ENCODE assay signal across 1 cellular context in genomic region chr19:15680923-15681322, GRCh38.
TF ChIP-seq lines count a peak whose summit lies in the region.

No MANE protein-coding gene starts in this region.

TF ChIP-seq in HepG2, 621 proteins besides CTCF, POLR2A, EP300 and RAD21 (continued from another document and continues in another):
- peak; percentile 10; the same call in 1 of the 2 replicates for TF ChIP-seq PATZ1 (CRISPR knock-in tag; IDR thresholded peaks at IDR 0.05)
- TF ChIP-seq ZBTB37 (CRISPR knock-in tag; IDR thresholded peaks at IDR 0.05): no peak
- TF ChIP-seq THRA (CRISPR knock-in tag; IDR thresholded peaks at IDR 0.05; ENCODE audit: borderline replicate concordance): peak; percentile 40; the same call in 1 of the 2 replicates
- no peak for TF ChIP-seq AGO2 (optimal IDR thresholded peaks at IDR 0.05; ENCODE audit: low read depth, low read length)
- TF ChIP-seq ZC3H4 (CRISPR knock-in tag; IDR thresholded peaks at IDR 0.05; ENCODE audit: borderline replicate concordance): no peak
- TF ChIP-seq CERS6 (CRISPR knock-in tag; IDR thresholded peaks at IDR 0.05): no peak
- TF ChIP-seq ADNP (CRISPR knock-in tag; IDR thresholded peaks at IDR 0.05): no peak
- no peak for TF ChIP-seq TOPORS (CRISPR knock-in tag; IDR thresholded peaks at IDR 0.05)
- TF ChIP-seq TGIF2 (CRISPR knock-in tag; IDR thresholded peaks at IDR 0.05): 0 out of 2 replicates have a peak, but pooled peaks have one; percentile 29
- no peak for TF ChIP-seq ZNF7 (CRISPR knock-in tag; IDR thresholded peaks at IDR 0.05)
- no peak for TF ChIP-seq ZSCAN22 (CRISPR knock-in tag; IDR thresholded peaks at IDR 0.05)
- 0 out of 2 replicates have a peak, but pooled peaks have one; percentile 44 for TF ChIP-seq ZBTB8A (CRISPR knock-in tag; IDR thresholded peaks at IDR 0.05; ENCODE audit: borderline replicate concordance, low read depth)
- TF ChIP-seq NFIC (IDR thresholded peaks at IDR 0.05; ENCODE audit: low read length): peak; percentile 47; the same call in 1 of the 2 replicates
- no peak; the same call in 1 of the 2 replicates for TF ChIP-seq FOXO1 (CRISPR knock-in tag; IDR thresholded peaks at IDR 0.05)
- 0 out of 2 replicates have a peak, but pooled peaks have one; percentile 18 for TF ChIP-seq GFI1 (CRISPR knock-in tag; IDR thresholded peaks at IDR 0.05; ENCODE audit: borderline replicate concordance)
- no peak for TF ChIP-seq ZNF431 (CRISPR knock-in tag; IDR thresholded peaks at IDR 0.05; ENCODE audit: borderline replicate concordance, low read depth)
- TF ChIP-seq LCORL (IDR thresholded peaks at IDR 0.05): no peak
- TF ChIP-seq LCORL (CRISPR knock-in tag; IDR thresholded peaks at IDR 0.05): peak; percentile 79
- no peak for TF ChIP-seq ZNF552 (CRISPR knock-in tag; IDR thresholded peaks at IDR 0.05; ENCODE audit: borderline replicate concordance)
- peak; percentile 31; the same call in 1 of the 2 replicates for TF ChIP-seq NR2F6 (IDR thresholded peaks at IDR 0.05)
- TF ChIP-seq NR2F6 (CRISPR knock-in tag; IDR thresholded peaks at IDR 0.05): no peak
- TF ChIP-seq FOSL2 (CRISPR knock-in tag; IDR thresholded peaks at IDR 0.05): peak; percentile 51; the same call in 1 of the 2 replicates
- TF ChIP-seq MXI1 (IDR thresholded peaks at IDR 0.05; ENCODE audit: borderline replicate concordance, low read depth, low read length): peak; percentile 36; the same call in 1 of the 3 replicates
- TF ChIP-seq MXD4 (CRISPR knock-in tag; IDR thresholded peaks at IDR 0.05): no peak
- TF ChIP-seq ZKSCAN8 (CRISPR knock-in tag; IDR thresholded peaks at IDR 0.05; ENCODE audit: borderline replicate concordance): 0 out of 2 replicates have a peak, but pooled peaks have one; percentile 31
- TF ChIP-seq ATF7 (IDR thresholded peaks at IDR 0.05): peak; percentile 93
- peak; percentile 70; the same call in 1 of the 2 replicates for TF ChIP-seq ATF7 (CRISPR knock-in tag; IDR thresholded peaks at IDR 0.05)
- peak; percentile 52; the same call in 1 of the 2 replicates for TF ChIP-seq TBX2 (CRISPR knock-in tag; IDR thresholded peaks at IDR 0.05; ENCODE audit: borderline replicate concordance)
- peak; percentile 78 for TF ChIP-seq ARID5B (CRISPR knock-in tag; IDR thresholded peaks at IDR 0.05)
- TF ChIP-seq ATF2 (CRISPR knock-in tag; IDR thresholded peaks at IDR 0.05): peak; percentile 93
- no peak for TF ChIP-seq PRDM4 (CRISPR knock-in tag; IDR thresholded peaks at IDR 0.05; ENCODE audit: borderline replicate concordance)
- TF ChIP-seq ZBTB14 (CRISPR knock-in tag; IDR thresholded peaks at IDR 0.05): no peak
- TF ChIP-seq ZNF619 (CRISPR knock-in tag; IDR thresholded peaks at IDR 0.05): no peak
- TF ChIP-seq FIP1L1 (IDR thresholded peaks at IDR 0.05; ENCODE audit: borderline replicate concordance, insufficient read depth, low read depth, low read length): no peak
- TF ChIP-seq HMG20B (CRISPR knock-in tag; conservative IDR thresholded peaks at IDR 0.05): no peak
- peak; percentile 79 for TF ChIP-seq SKI (IDR thresholded peaks at IDR 0.05; ENCODE audit: partially characterized antibody)
- 0 out of 2 replicates have a peak, but pooled peaks have one; percentile 31 for TF ChIP-seq CREB1 (IDR thresholded peaks at IDR 0.05)
- TF ChIP-seq CREB1 (CRISPR knock-in tag; IDR thresholded peaks at IDR 0.05): peak; percentile 57; the same call in 1 of the 2 replicates
- TF ChIP-seq ZNF670 (CRISPR knock-in tag; IDR thresholded peaks at IDR 0.05; ENCODE audit: borderline replicate concordance): no peak
- peak; percentile 90 for TF ChIP-seq GATAD2A (CRISPR knock-in tag; IDR thresholded peaks at IDR 0.05)
- TF ChIP-seq CCAR2 (optimal IDR thresholded peaks at IDR 0.05; ENCODE audit: low read depth, low read length): no peak
- TF ChIP-seq PCBP2 (optimal IDR thresholded peaks at IDR 0.05; ENCODE audit: low read depth, low read length, poor library complexity, severe bottlenecking): no peak
- TF ChIP-seq ZNF33A (CRISPR knock-in tag; IDR thresholded peaks at IDR 0.05; ENCODE audit: borderline replicate concordance): no peak
- no peak for TF ChIP-seq ZNF710 (CRISPR knock-in tag; IDR thresholded peaks at IDR 0.05; ENCODE audit: borderline replicate concordance)
